In genomic region chr1:147618771-147619170, GRCh38 we compare ENCODE assay signal across 21 cellular contexts. TPM values are rescaled to one million over a fixed set of nuclear protein-coding genes. Genes with fewer than 3 reads are reported as not detected.
DNase-seq lines count a peak whose midpoint lies in the region; ATAC-seq and TF ChIP-seq lines count a peak whose summit lies in the region.
"Had no signal": no experiment of that assay in that cellular context is flagged by ENCODE, and none has a peak within 500 bp of the region (broad histone marks: within the 10 kb centered on the region; RNA-seq: fewer than 3 reads in every experiment).

No MANE protein-coding gene starts in this region.

- peaks cover 22% of the 10 kb centered on the region for H3K4me1 Mint-ChIP-seq in activated naive CD4-positive, alpha-beta T cell treated with anti-CD3 and anti-CD28 coated beads, Interleukin-2, amount 10 ng/mL, durations not matched to agents 7 days and 5 days
- H3K4me1 Mint-ChIP-seq in T-helper 17 cell (peaks cover 40% of the 10 kb centered on the region), chondrocyte (ENCODE audit: low read depth) (no peaks in the 10 kb centered on the region)
- peaks cover 23% of the 10 kb centered on the region for H3K4me1 Mint-ChIP-seq in activated naive CD8-positive, alpha-beta T cell treated with anti-CD3 and anti-CD28 coated beads, Interleukin-2, amount 50 U/mL, for 24 hours

- ATAC-seq in T-helper 17 cell (no peak), gastrocnemius medialis (no peak), HG02588 (IDR thresholded peaks at IDR 0.05; ENCODE audit: unreplicated experiment) (no peak)
- no peak for ATAC-seq in activated naive CD8-positive, alpha-beta T cell treated with anti-CD3 and anti-CD28 coated beads, Interleukin-2, amount 50 U/mL, for 24 hours
- ATAC-seq: naive thymus-derived CD8-positive, alpha-beta T cell had no signal

- H3K36me3 Mint-ChIP-seq in activated naive CD4-positive, alpha-beta T cell treated with anti-CD3 and anti-CD28 coated beads, Interleukin-2, amount 10 ng/mL, durations not matched to agents 7 days and 5 days: peaks cover 33% of the 10 kb centered on the region
- H3K36me3 Mint-ChIP-seq in T-helper 17 cell (ENCODE audit: low read depth): peaks cover 13% of the 10 kb centered on the region
- H3K36me3 Mint-ChIP-seq in activated naive CD8-positive, alpha-beta T cell treated with anti-CD3 and anti-CD28 coated beads, Interleukin-2, amount 50 U/mL, for 24 hours (ENCODE audit: low read depth): peaks cover 50% of the 10 kb centered on the region
- peaks cover 38% of the 10 kb centered on the region for H3K36me3 Mint-ChIP-seq in chondrocyte (ENCODE audit: low read depth)

- no peaks in the 10 kb centered on the region for H3K27me3 ChIP-seq in gastrocnemius medialis
- H3K27me3 ChIP-seq: esophagus squamous epithelium, right atrium auricular region, SJSA1, tibial artery had no signal

- no peak overlapping the region for H3K4me3 Mint-ChIP-seq in activated naive CD4-positive, alpha-beta T cell treated with anti-CD3 and anti-CD28 coated beads, Interleukin-2, amount 10 ng/mL, durations not matched to agents 7 days and 5 days
- H3K4me3 Mint-ChIP-seq in T-helper 17 cell (no peak overlapping the region), chondrocyte (ENCODE audit: unreplicated experiment) (no peak overlapping the region)
- no peak overlapping the region for H3K4me3 Mint-ChIP-seq in activated naive CD8-positive, alpha-beta T cell treated with anti-CD3 and anti-CD28 coated beads, Interleukin-2, amount 50 U/mL, for 24 hours
- H3K4me3 Mint-ChIP-seq: naive thymus-derived CD8-positive, alpha-beta T cell had no signal

- DNase-seq in activated naive CD4-positive, alpha-beta T cell treated with anti-CD3 and anti-CD28 coated beads, Interleukin-2, amount 10 ng/mL, durations not matched to agents 7 days and 5 days: no peak
- no peak for DNase-seq in activated naive CD4-positive, alpha-beta T cell (lab: John Stamatoyannopoulos, UW)
- DNase-seq in T-helper 17 cell (no peak), gastrocnemius medialis (no peak), chondrocyte (ENCODE audit: low spot score) (no peak)
- no peak for DNase-seq in activated naive CD8-positive, alpha-beta T cell treated with anti-CD3 and anti-CD28 coated beads, Interleukin-2, amount 50 U/mL, for 24 hours
- no peak for DNase-seq in stimulated activated CD4-positive, alpha-beta T cell treated with anti-CD3 and anti-CD28 coated beads, Interleukin-2, amount 100 ng/mL, for 24 hours
- DNase-seq: C1 segment of cervical spinal cord; esophagus squamous epithelium; left ventricle myocardium inferior; naive thymus-derived CD8-positive, alpha-beta T cell; NCI-H1694; NCI-H2171 treated with DMSO at 0.1 percent for 48 hours; NCI-H524 treated with DMSO at 0.1 percent for 48 hours; tibial artery had no signal

- CTCF ChIA-PET in activated naive CD4-positive, alpha-beta T cell treated with anti-CD3 and anti-CD28 coated beads, Interleukin-2, amount 10 ng/mL, durations not matched to agents 7 days and 5 days (lab: Charles Lee): no interaction called here

- no peak for TF ChIP-seq POLR2A in gastrocnemius medialis (IDR thresholded peaks at IDR 0.05)

- H3K4me3 ChIP-seq in gastrocnemius medialis: no peak overlapping the region
- H3K4me3 ChIP-seq: coronary artery, esophagus squamous epithelium, HAP-1, left ventricle myocardium inferior, right atrium auricular region, SJSA1, tibial artery had no signal

- no peaks in the 10 kb centered on the region for H3K27me3 Mint-ChIP-seq in activated naive CD4-positive, alpha-beta T cell treated with anti-CD3 and anti-CD28 coated beads, Interleukin-2, amount 10 ng/mL, durations not matched to agents 7 days and 5 days
- H3K27me3 Mint-ChIP-seq in T-helper 17 cell (no peaks in the 10 kb centered on the region), chondrocyte (ENCODE audit: low read depth) (no peaks in the 10 kb centered on the region)
- no peaks in the 10 kb centered on the region for H3K27me3 Mint-ChIP-seq in activated naive CD8-positive, alpha-beta T cell treated with anti-CD3 and anti-CD28 coated beads, Interleukin-2, amount 50 U/mL, for 24 hours
- H3K27me3 Mint-ChIP-seq: naive thymus-derived CD8-positive, alpha-beta T cell had no signal

- in situ Hi-C loops in gastrocnemius medialis (cut with MboI; ENCODE audit: low sequenced_read_pairs in 4 of 4): loop anchor here in 1 of 4 donors (25.0 kb wide), 1 partner anchor 456 kb away; the partner anchor contains the start of gene PRKAB2

- H3K4me1 ChIP-seq in gastrocnemius medialis: peaks cover 51 to 54% of the 10 kb centered on the region in 2 donors
- H3K4me1 ChIP-seq: HAP-1, SJSA1, tibial artery had no signal

- TF ChIP-seq CTCF in gastrocnemius medialis (IDR thresholded peaks at IDR 0.05 in 4 of 5, conservative IDR thresholded peaks at IDR 0.05 in 1 of 5) (no peak), chondrocyte (IDR thresholded peaks at IDR 0.05) (no peak)

- intact Hi-C loops in gastrocnemius medialis (cut with DNase I; ENCODE audit: low total_unique reads): loop anchor here (1.0 kb wide), 1 partner anchor 18 kb away; no protein-coding TSS in a partner anchor

- peak overlapping the region; percentile 51 for H3K27ac Mint-ChIP-seq in activated naive CD4-positive, alpha-beta T cell treated with anti-CD3 and anti-CD28 coated beads, Interleukin-2, amount 10 ng/mL, durations not matched to agents 7 days and 5 days
- H3K27ac Mint-ChIP-seq in T-helper 17 cell (peak overlapping the region; percentile 62), chondrocyte (ENCODE audit: unreplicated experiment) (no peak overlapping the region)
- H3K27ac Mint-ChIP-seq in activated naive CD8-positive, alpha-beta T cell treated with anti-CD3 and anti-CD28 coated beads, Interleukin-2, amount 50 U/mL, for 24 hours: peak overlapping the region; percentile 68

- H3K9me3 ChIP-seq in T-helper 17 cell (ENCODE audit: control insufficient read depth, low read length, poor library complexity, severe bottlenecking): no peaks in the 10 kb centered on the region
- no peaks in the 10 kb centered on the region for H3K9me3 ChIP-seq in gastrocnemius medialis
- H3K9me3 ChIP-seq: esophagus squamous epithelium, HAP-1, left ventricle myocardium inferior, right atrium auricular region, SJSA1, tibial artery had no signal

- no peaks in the 10 kb centered on the region for H3K9me3 Mint-ChIP-seq in activated naive CD4-positive, alpha-beta T cell treated with anti-CD3 and anti-CD28 coated beads, Interleukin-2, amount 10 ng/mL, durations not matched to agents 7 days and 5 days
- H3K9me3 Mint-ChIP-seq in activated naive CD8-positive, alpha-beta T cell treated with anti-CD3 and anti-CD28 coated beads, Interleukin-2, amount 50 U/mL, for 24 hours: no peaks in the 10 kb centered on the region
- H3K9me3 Mint-ChIP-seq in chondrocyte (ENCODE audit: low read depth): no peaks in the 10 kb centered on the region
- H3K9me3 Mint-ChIP-seq: naive thymus-derived CD8-positive, alpha-beta T cell had no signal

- H3K36me3 ChIP-seq in gastrocnemius medialis: peaks cover 0 to 37% of the 10 kb centered on the region in 2 donors

- H3K27ac ChIP-seq in gastrocnemius medialis: peak overlapping the region; percentile 81 to 87 (median 82)
- H3K27ac ChIP-seq: coronary artery, left ventricle myocardium inferior, right atrium auricular region, SJSA1, tibial artery, VCaP had no signal

RNA-seq across cellular contexts. Expression of gene ACP6, which starts 51.6 kb away (rescaled TPM):
- total RNA-seq in T-helper 17 cell: 10 to 100 TPM; 11.5 to 13.1 TPM
- 10 to 100 TPM in 2 of 4 donors, 1 to 10 TPM in 2; 3.9 to 11.4 (median 9.2) TPM for total RNA-seq in gastrocnemius medialis
- total RNA-seq in chondrocyte: 7.2 to 10.8 TPM (median 9.6 TPM) in 3 replicates
